Comparison of ENCODE assay signal across 13 cellular contexts in genomic region chr10:22617516-22617915, GRCh38.
DNase-seq lines count a peak whose midpoint lies in the region; ATAC-seq and TF ChIP-seq lines count a peak whose summit lies in the region.
"Had no signal": no experiment of that assay in that cellular context is flagged by ENCODE, and none has a peak within 500 bp of the region (broad histone marks: within the 10 kb centered on the region; RNA-seq: fewer than 3 reads in every experiment).

No MANE protein-coding gene starts in this region.

- no peaks in the 10 kb centered on the region for H3K27me3 Mint-ChIP-seq in activated CD4-positive, alpha-beta T cell treated with anti-CD3 and anti-CD28 coated beads for 36 hours
- H3K27me3 Mint-ChIP-seq: activated CD4-positive, alpha-beta T cell treated with anti-CD3 and anti-CD28 coated beads, Interleukin-2, amount 10 ng/mL, durations not matched to agents 24 days and 14 days had no signal

- H4K91ac ChIP-seq in neuronal stem cell (ENCODE audit: low read depth, low read length, poor library complexity), result no peak overlapping the region

- H3K9me3 ChIP-seq in OCI-LY3 (ENCODE audit: insufficient read depth, low read length) (no peaks in the 10 kb centered on the region), neuronal stem cell (replicated peaks in 1 of 2; ENCODE audit: control insufficient read depth in 2 of 2, insufficient read depth in 1 of 2, low read depth in 1 of 2, low read length in 2 of 2) (no peaks in the 10 kb centered on the region)
- H3K9me3 ChIP-seq: ovary had no signal

- no peak overlapping the region for H3K27ac ChIP-seq in OCI-LY3 (ENCODE audit: low read length)
- no peak overlapping the region for H3K27ac ChIP-seq in neuronal stem cell (replicated peaks; ENCODE audit: low read length)
- H3K27ac ChIP-seq: ovary had no signal

- WGBS in neuronal stem cell (ENCODE audit: extremely low coverage in 2 of 2, insufficient read length in 2 of 2, insufficient replicate concordance in 1 of 2), 2 donors, result no CpG with 5 or more reads among the region's 3 CpGs

- POLR2A ChIA-PET in activated CD4-positive, alpha-beta T cell treated with anti-CD3 and anti-CD28 coated beads for 36 hours (lab: Charles Lee), result interaction anchor here (0.6 kb wide), 1 partner anchor 32 kb away, joined by 7 read pairs; no protein-coding TSS in a partner anchor

- H3K4me3 ChIP-seq in OCI-LY3 (ENCODE audit: low read length) (no peak overlapping the region), choroid plexus epithelial cell (ENCODE audit: low read depth, low read length) (no peak overlapping the region), retinal pigment epithelial cell (ENCODE audit: low read length) (no peak overlapping the region), neuronal stem cell (ENCODE audit: low read length in 2 of 2) (no peak overlapping the region)
- H3K4me3 ChIP-seq: ovary had no signal

- H3K36me3 Mint-ChIP-seq in activated CD4-positive, alpha-beta T cell treated with anti-CD3 and anti-CD28 coated beads for 36 hours (ENCODE audit: low read depth), result peaks cover 14% of the 10 kb centered on the region

- peaks cover 3% of the 10 kb centered on the region for H3K79me1 ChIP-seq in neuronal stem cell (ENCODE audit: low read depth, low read length)

- H3K9me3 Mint-ChIP-seq in activated CD4-positive, alpha-beta T cell treated with anti-CD3 and anti-CD28 coated beads for 36 hours (ENCODE audit: low read depth), result no peaks in the 10 kb centered on the region
- H3K9me3 Mint-ChIP-seq: activated CD4-positive, alpha-beta T cell treated with anti-CD3 and anti-CD28 coated beads, Interleukin-2, amount 10 ng/mL, durations not matched to agents 24 days and 14 days had no signal

- no peak overlapping the region for H4K8ac ChIP-seq in neuronal stem cell (ENCODE audit: low read depth, low read length)

- H2BK5ac ChIP-seq in neuronal stem cell (ENCODE audit: low read length), result no peak overlapping the region

- H3K36me3 ChIP-seq in OCI-LY3 (replicated peaks; ENCODE audit: low read depth, low read length) (no peaks in the 10 kb centered on the region), neuronal stem cell (replicated peaks in 1 of 2; ENCODE audit: control insufficient read depth in 2 of 2, insufficient read depth in 2 of 2, low read length in 2 of 2) (no peaks in the 10 kb centered on the region)
- H3K36me3 ChIP-seq: ovary had no signal

- H3K4me2 ChIP-seq in OCI-LY3 (ENCODE audit: low read length) (peak overlapping the region; percentile 18; the same call in 1 of the 2 replicates), neuronal stem cell (ENCODE audit: insufficient read depth, low read length, poor library complexity, severe bottlenecking) (no peak overlapping the region)

- no peak overlapping the region for H3K23ac ChIP-seq in neuronal stem cell (ENCODE audit: low read depth, low read length, poor library complexity)

- no peak overlapping the region for H3K4me3 Mint-ChIP-seq in activated CD4-positive, alpha-beta T cell treated with anti-CD3 and anti-CD28 coated beads for 36 hours
- H3K4me3 Mint-ChIP-seq: activated CD4-positive, alpha-beta T cell treated with anti-CD3 and anti-CD28 coated beads, Interleukin-2, amount 10 ng/mL, durations not matched to agents 24 days and 14 days had no signal

- H2AFZ ChIP-seq in OCI-LY3 (ENCODE audit: low read depth, low read length) (no peak overlapping the region), neuronal stem cell (ENCODE audit: low read length) (no peak overlapping the region)

- H3K9ac ChIP-seq in OCI-LY3 (ENCODE audit: low read length) (no peak overlapping the region), neuronal stem cell (ENCODE audit: low read depth, low read length, poor library complexity) (no peak overlapping the region)

- H4K20me1 ChIP-seq in OCI-LY3 (ENCODE audit: insufficient read depth, low read length), result 0 out of 2 replicates have a peak, but pooled peaks cover 3% of the 10 kb centered on the region

- H2BK120ac ChIP-seq in neuronal stem cell (ENCODE audit: low read depth, low read length), result no peak overlapping the region

- TF ChIP-seq CTCF in OCI-LY3 (IDR thresholded peaks at IDR 0.05; ENCODE audit: low read depth, low read length), result peak; percentile 43
- peak; percentile 32 for TF ChIP-seq CTCF in choroid plexus epithelial cell (conservative IDR thresholded peaks at IDR 0.05; ENCODE audit: low read depth, low read length)
- TF ChIP-seq CTCF in retinal pigment epithelial cell (conservative IDR thresholded peaks at IDR 0.05; ENCODE audit: low read depth, low read length), result peak; percentile 20

- no peak overlapping the region for H3K4ac ChIP-seq in neuronal stem cell (ENCODE audit: low read length)

- no peak overlapping the region for H3K14ac ChIP-seq in neuronal stem cell (ENCODE audit: low read length)

- H3K4me1 Mint-ChIP-seq in activated CD4-positive, alpha-beta T cell treated with anti-CD3 and anti-CD28 coated beads for 36 hours, result peaks cover 98% of the 10 kb centered on the region

- no peak overlapping the region for H2BK12ac ChIP-seq in neuronal stem cell (ENCODE audit: low read length)

- H2BK15ac ChIP-seq in neuronal stem cell (ENCODE audit: low read length), result no peak overlapping the region

- intact Hi-C loops in activated CD4-positive, alpha-beta T cell treated with anti-CD3 and anti-CD28 coated beads for 36 hours (cut with DNase I, micrococcal nuclease), result no loop called here
- intact Hi-C loops in sciatic nerve (cut with DNase I), result no loop called here

- CTCF ChIA-PET in activated CD4-positive, alpha-beta T cell treated with anti-CD3 and anti-CD28 coated beads for 36 hours (lab: Charles Lee), result interaction anchor here (1.4 kb wide), 1 partner anchor 9 kb away, joined by 6 read pairs; no protein-coding TSS in a partner anchor

- H2AK5ac ChIP-seq in neuronal stem cell (ENCODE audit: low read depth, low read length), result no peak overlapping the region

- H3K27me3 ChIP-seq in OCI-LY3 (ENCODE audit: low read depth, low read length) (no peaks in the 10 kb centered on the region), neuronal stem cell (ENCODE audit: control insufficient read depth in 3 of 3, insufficient read depth in 3 of 3, low read depth in 1 of 3, low read length in 3 of 3) (no peaks in the 10 kb centered on the region)
- H3K27me3 ChIP-seq: ovary had no signal

- no peak for DNase-seq in activated CD4-positive, alpha-beta T cell treated with anti-CD3 and anti-CD28 coated beads for 36 hours
- no peak for DNase-seq in activated CD4-positive, alpha-beta T cell treated with anti-CD3 and anti-CD28 coated beads, Interleukin-2, amount 50 U/mL, for 1 hour
- no peak for DNase-seq in choroid plexus epithelial cell (ENCODE audit: low read depth)
- no peak for DNase-seq in retinal pigment epithelial cell (ENCODE audit: low read depth)
- DNase-seq in neuronal stem cell (ENCODE audit: low spot score), result no peak
- no peak for DNase-seq in sciatic nerve (ENCODE audit: low spot score)
- no peak for DNase-seq in NCI-H1417 (lab: John Stamatoyannopoulos, UW)
- DNase-seq: 8988T; activated CD4-positive, alpha-beta T cell treated with anti-CD3 and anti-CD28 coated beads, Interleukin-2, amount 10 ng/mL, durations not matched to agents 24 days and 14 days; cerebellar nuclear complex; NCI-H1105; ovary had no signal

- H3K4me1 ChIP-seq in OCI-LY3 (ENCODE audit: low read length), result peaks cover 36% of the 10 kb centered on the region
- peaks cover 13 to 14% of the 10 kb centered on the region in 2 donors for H3K4me1 ChIP-seq in neuronal stem cell (ENCODE audit: control insufficient read depth in 2 of 2, insufficient read depth in 1 of 2, low read depth in 1 of 2, low read length in 2 of 2)

- ATAC-seq in activated CD4-positive, alpha-beta T cell treated with anti-CD3 and anti-CD28 coated beads for 36 hours, result no peak
- no peak for ATAC-seq in sciatic nerve

- H3K27ac Mint-ChIP-seq in activated CD4-positive, alpha-beta T cell treated with anti-CD3 and anti-CD28 coated beads for 36 hours, result peak overlapping the region; percentile 58

- H3K79me2 ChIP-seq in OCI-LY3 (ENCODE audit: low read length), result peaks cover 55% of the 10 kb centered on the region

- no peak overlapping the region for H3K18ac ChIP-seq in neuronal stem cell (ENCODE audit: low read length)
